In genomic region chr11:95534809-95535208, GRCh38 we compare ENCODE assay signal across 21 cellular contexts.
DNase-seq lines count a peak whose midpoint lies in the region; ATAC-seq, FAIRE-seq and TF ChIP-seq lines count a peak whose summit lies in the region.
"Had no signal": no experiment of that assay in that cellular context is flagged by ENCODE, and none has a peak within 500 bp of the region (broad histone marks: within the 10 kb centered on the region; RNA-seq: fewer than 3 reads in every experiment).

No MANE protein-coding gene starts in this region.

- peaks cover 0 to 10% of the 10 kb centered on the region in 2 donors for H3K9me3 ChIP-seq in ascending aorta
- H3K9me3 ChIP-seq: BE2C had no signal

- no peak overlapping the region for H3K4me3 Mint-ChIP-seq in stimulated activated memory B cell treated with anti-CD40 and anti-IgM and Interleukin-4, amounts not matched to agents 10 μg/mL and 1 μg/mL and 100 μg/mL, for 72 hours
- H3K4me3 Mint-ChIP-seq: CD14-positive monocyte; CD4-positive, alpha-beta memory T cell; CD4-positive, CD25-positive, alpha-beta regulatory T cell; CD8-positive, alpha-beta memory T cell had no signal

- H3K9me3 Mint-ChIP-seq in stimulated activated memory B cell treated with anti-CD40 and anti-IgM and Interleukin-4, amounts not matched to agents 10 μg/mL and 1 μg/mL and 100 μg/mL, for 72 hours: peaks cover 12% of the 10 kb centered on the region

- DNase-seq in D721Med (ENCODE audit: insufficient read length, low spot score): no peak
- peak; percentile 4 for DNase-seq in OCI-M1 (lab: John Stamatoyannopoulos, UW)
- DNase-seq in RKO (ENCODE audit: low spot score): no peak
- no peak for DNase-seq in ascending aorta (ENCODE audit: low spot score in 2 of 2)
- DNase-seq: 8988T; ACHN; BE2C; C1 segment of cervical spinal cord; CD4-positive, alpha-beta memory T cell; CD4-positive, CD25-positive, alpha-beta regulatory T cell; CD8-positive, alpha-beta memory T cell; COR-L47; DMS79 treated with DMSO at 0.1 percent for 48 hours; GF-D8 had no signal

- H3K27me3 Mint-ChIP-seq in stimulated activated memory B cell treated with anti-CD40 and anti-IgM and Interleukin-4, amounts not matched to agents 10 μg/mL and 1 μg/mL and 100 μg/mL, for 72 hours: no peaks in the 10 kb centered on the region

- H3K27ac ChIP-seq in ascending aorta: no peak overlapping the region
- H3K27ac ChIP-seq: BLaER1 had no signal

- H3K4me1 ChIP-seq in ascending aorta: no peaks in the 10 kb centered on the region
- H3K4me1 ChIP-seq: BLaER1 had no signal

- ATAC-seq in stimulated activated memory B cell treated with anti-CD40 and anti-IgM and Interleukin-4, amounts not matched to agents 10 μg/mL and 1 μg/mL and 100 μg/mL, for 72 hours: no peak

- no peak overlapping the region for H3K4me3 ChIP-seq in ascending aorta
- H3K4me3 ChIP-seq: BLaER1 had no signal

- H3K27ac Mint-ChIP-seq in stimulated activated memory B cell treated with anti-CD40 and anti-IgM and Interleukin-4, amounts not matched to agents 10 μg/mL and 1 μg/mL and 100 μg/mL, for 72 hours: peak overlapping the region; percentile 2
- H3K27ac Mint-ChIP-seq: CD14-positive monocyte; CD4-positive, CD25-positive, alpha-beta regulatory T cell; CD8-positive, alpha-beta memory T cell had no signal

- intact Hi-C loops in ascending aorta (cut with DNase I): no loop called here

- no peaks in the 10 kb centered on the region for H3K4me1 Mint-ChIP-seq in stimulated activated memory B cell treated with anti-CD40 and anti-IgM and Interleukin-4, amounts not matched to agents 10 μg/mL and 1 μg/mL and 100 μg/mL, for 72 hours
- H3K4me1 Mint-ChIP-seq: CD8-positive, alpha-beta memory T cell had no signal

- FAIRE-seq in D721Med (lab: Jason Lieb, UNC): peak; percentile 21
- FAIRE-seq: A204.1, G401.6, GM12891, GM19239 had no signal

- no peak for TF ChIP-seq CTCF in D721Med (IDR thresholded peaks at IDR 0.05; ENCODE audit: insufficient read depth, missing control alignments)
- no peak for TF ChIP-seq CTCF in ascending aorta (IDR thresholded peaks at IDR 0.05)

- peaks cover 13% of the 10 kb centered on the region for H3K36me3 Mint-ChIP-seq in stimulated activated memory B cell treated with anti-CD40 and anti-IgM and Interleukin-4, amounts not matched to agents 10 μg/mL and 1 μg/mL and 100 μg/mL, for 72 hours
- H3K36me3 Mint-ChIP-seq: CD14-positive monocyte had no signal

- H3K36me3 ChIP-seq in ascending aorta: no peaks in the 10 kb centered on the region
- H3K36me3 ChIP-seq: BE2C, BLaER1 had no signal

- no peaks in the 10 kb centered on the region for H3K27me3 ChIP-seq in ascending aorta
- H3K27me3 ChIP-seq: BE2C, BLaER1 had no signal
